ENCODE assay signal across 40 cellular contexts in the genomic region with DNA sequence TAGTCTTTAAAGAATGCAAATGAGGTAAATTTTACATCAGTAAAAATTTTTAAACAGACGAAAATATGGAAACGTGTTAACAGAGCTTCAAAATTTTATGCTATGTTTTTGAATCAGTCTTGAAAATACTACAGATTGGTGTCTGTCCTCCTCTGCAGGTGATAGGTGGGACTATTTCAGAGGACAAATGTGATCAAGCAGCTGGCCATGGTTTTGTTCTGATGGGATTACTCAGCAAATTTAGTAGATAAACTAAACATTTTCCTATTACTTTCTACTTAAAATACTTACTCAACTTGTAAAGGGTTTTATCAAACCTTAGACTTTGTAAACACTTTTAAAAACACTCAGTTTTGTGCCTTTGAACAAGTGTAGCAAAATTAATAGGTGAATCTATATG. TPM values are rescaled to one million over a fixed set of nuclear protein-coding genes. Genes with fewer than 3 reads are reported as not detected.
"Had no signal": no experiment of that assay in that cellular context is flagged by ENCODE, and none has a peak within 500 bp of the region (broad histone marks: within the 10 kb centered on the region; RNA-seq: fewer than 3 reads in every experiment).

No MANE protein-coding gene starts in this region.

- H3K9me3 Mint-ChIP-seq: activated CD4-positive, alpha-beta memory T cell treated with anti-CD3 and anti-CD28 coated beads, Interleukin-2, amount 10 ng/mL, durations not matched to agents 7 days and 5 days; activated naive CD4-positive, alpha-beta T cell treated with anti-CD3 and anti-CD28 coated beads, Interleukin-2, amount 10 ng/mL, durations not matched to agents 7 days and 5 days; T-cell had no signal

- H3K27me3 ChIP-seq: colonic mucosa had no signal

- H3K4me1 ChIP-seq: colonic mucosa had no signal

- H3K36me3 ChIP-seq: brain microvascular endothelial cell, colonic mucosa, WERI-Rb-1 had no signal

- H2AFZ ChIP-seq: PC-9 had no signal

- H3K36me3 Mint-ChIP-seq: activated CD8-positive, alpha-beta memory T cell treated with anti-CD3 and anti-CD28 coated beads, Interleukin-2, amount 10 ng/mL, durations not matched to agents 7 days and 5 days; activated naive CD4-positive, alpha-beta T cell treated with anti-CD3 and anti-CD28 coated beads, Interleukin-2, amount 10 ng/mL, durations not matched to agents 7 days and 5 days; activated naive CD8-positive, alpha-beta T cell; T-cell had no signal

- H3K27ac Mint-ChIP-seq: activated CD4-positive, alpha-beta memory T cell treated with anti-CD3 and anti-CD28 coated beads, Interleukin-2, amount 10 ng/mL, durations not matched to agents 7 days and 5 days; activated CD8-positive, alpha-beta memory T cell treated with anti-CD3 and anti-CD28 coated beads, Interleukin-2, amount 10 ng/mL, durations not matched to agents 7 days and 5 days; activated naive CD4-positive, alpha-beta T cell treated with anti-CD3 and anti-CD28 coated beads, Interleukin-2, amount 10 ng/mL, durations not matched to agents 7 days and 5 days; activated naive CD8-positive, alpha-beta T cell; T-cell; T-helper 17 cell had no signal

- H3K4me1 Mint-ChIP-seq: activated CD4-positive, alpha-beta memory T cell treated with anti-CD3 and anti-CD28 coated beads, Interleukin-2, amount 10 ng/mL, durations not matched to agents 7 days and 5 days; activated CD8-positive, alpha-beta memory T cell treated with anti-CD3 and anti-CD28 coated beads, Interleukin-2, amount 10 ng/mL, durations not matched to agents 7 days and 5 days; activated naive CD4-positive, alpha-beta T cell treated with anti-CD3 and anti-CD28 coated beads, Interleukin-2, amount 10 ng/mL, durations not matched to agents 7 days and 5 days; central memory CD8-positive, alpha-beta T cell; T-cell; T-helper 17 cell had no signal

- H3K9me3 ChIP-seq: colonic mucosa had no signal

- FAIRE-seq: RCC 7860, TTC549 had no signal

- H3K4me3 ChIP-seq: colonic mucosa, PC-9 had no signal

- H3K4me3 Mint-ChIP-seq: activated CD4-positive, alpha-beta memory T cell treated with anti-CD3 and anti-CD28 coated beads, Interleukin-2, amount 10 ng/mL, durations not matched to agents 7 days and 5 days; activated CD8-positive, alpha-beta memory T cell treated with anti-CD3 and anti-CD28 coated beads, Interleukin-2, amount 10 ng/mL, durations not matched to agents 7 days and 5 days; activated naive CD4-positive, alpha-beta T cell treated with anti-CD3 and anti-CD28 coated beads, Interleukin-2, amount 10 ng/mL, durations not matched to agents 7 days and 5 days; activated naive CD8-positive, alpha-beta T cell; central memory CD8-positive, alpha-beta T cell; T-cell; T-helper 17 cell had no signal

- H3K27ac ChIP-seq: brain microvascular endothelial cell, colonic mucosa, PC-9, RWPE1, WERI-Rb-1 had no signal

- H3K4me2 ChIP-seq: PC-9 had no signal

- DNase-seq: activated CD4-positive, alpha-beta memory T cell treated with anti-CD3 and anti-CD28 coated beads, Interleukin-2, amount 10 ng/mL, durations not matched to agents 7 days and 5 days; activated CD4-positive, alpha-beta T cell treated with anti-CD3 and anti-CD28 coated beads for 1 hour; activated CD4-positive, alpha-beta T cell treated with anti-CD3 and anti-CD28 coated beads for 48 hours; activated CD4-positive, CD25-positive, alpha-beta regulatory T cell; activated CD8-positive, alpha-beta memory T cell treated with anti-CD3 and anti-CD28 coated beads for 24 hours; activated CD8-positive, alpha-beta memory T cell treated with anti-CD3 and anti-CD28 coated beads, Interleukin-2, amount 10 ng/mL, durations not matched to agents 7 days and 5 days; activated CD8-positive, alpha-beta memory T cell treated with anti-CD3 and anti-CD28 coated beads, Interleukin-2, amount 50 U/mL, for 48 hours; activated effector memory CD4-positive, alpha-beta T cell treated with Interleukin-2 at 50 U/mL for 16 hours; activated naive CD4-positive, alpha-beta T cell treated with anti-CD3 and anti-CD28 coated beads, Interleukin-2, amount 10 ng/mL, durations not matched to agents 7 days and 5 days; activated T-cell treated with anti-CD3 and anti-CD28 coated beads, Interleukin-2, amount 50 U/mL, for 48 hours; amniotic stem cell; aorta; brain microvascular endothelial cell; colonic mucosa; Karpas-422; NCI-H1048; NCI-H1105 treated with DMSO at 0.1 percent for 48 hours; NCI-H1436; NCI-H1694; NCI-H1930; NCI-H2081 treated with DMSO at 0.1 percent for 48 hours; NCI-H2171; NCI-H510A; NCI-H526; NCI-H748 treated with DMSO at 0.1 percent for 48 hours; NK-92 treated with Interleukin-12 subunit alpha and Interleukin-12 subunit beta, amount 100 ng/mL, for 24 hours; PC-9; SIG-M5; T-cell; T-helper 17 cell; WERI-Rb-1 had no signal

- H3K27me3 Mint-ChIP-seq: activated CD4-positive, alpha-beta memory T cell treated with anti-CD3 and anti-CD28 coated beads, Interleukin-2, amount 10 ng/mL, durations not matched to agents 7 days and 5 days; activated CD8-positive, alpha-beta memory T cell treated with anti-CD3 and anti-CD28 coated beads, Interleukin-2, amount 10 ng/mL, durations not matched to agents 7 days and 5 days; activated naive CD4-positive, alpha-beta T cell treated with anti-CD3 and anti-CD28 coated beads, Interleukin-2, amount 10 ng/mL, durations not matched to agents 7 days and 5 days; activated naive CD8-positive, alpha-beta T cell; central memory CD8-positive, alpha-beta T cell; T-cell; T-helper 17 cell had no signal

- ATAC-seq: activated CD8-positive, alpha-beta memory T cell treated with anti-CD3 and anti-CD28 coated beads, Interleukin-2, amount 10 ng/mL, durations not matched to agents 7 days and 5 days; Right ventricle myocardium inferior; SK-N-SH treated with all-trans-retinoic acid at 6 μM for 48 hours; T-cell; T-helper 17 cell had no signal

RNA-seq across cellular contexts. Expression of a gene that starts 22.3 kb away (rescaled TPM):
- total RNA-seq: activated CD4-positive, alpha-beta memory T cell treated with anti-CD3 and anti-CD28 coated beads, Interleukin-2, amount 10 ng/mL, durations not matched to agents 7 days and 5 days; chondrocyte; MCF 10A; PC-9; T-cell; T-helper 17 cell had no signal
